Comparison of ENCODE assay signal across 12 cellular contexts in genomic region chr14:68476965-68477455, GRCh38.
DNase-seq lines count a peak whose midpoint lies in the region; ATAC-seq and TF ChIP-seq lines count a peak whose summit lies in the region.
"Had no signal": no experiment of that assay in that cellular context is flagged by ENCODE, and none has a peak within 500 bp of the region (broad histone marks: within the 10 kb centered on the region; RNA-seq: fewer than 3 reads in every experiment).

No MANE protein-coding gene starts in this region.

- no peaks in the 10 kb centered on the region for H3K9me2 ChIP-seq in hepatocyte (replicated peaks; ENCODE audit: insufficient read depth)

- H3K79me2 ChIP-seq in hepatocyte, result no peaks in the 10 kb centered on the region

- H3K9me3 ChIP-seq in adipocyte (ENCODE audit: control insufficient read depth, low read length) (no peaks in the 10 kb centered on the region), hepatocyte (ENCODE audit: low read depth) (no peaks in the 10 kb centered on the region)

- H3K27ac ChIP-seq in hepatocyte, result peak overlapping the region; percentile 88
- H3K27ac ChIP-seq in skin epidermis, result peak overlapping the region in 19 of 21 experiments; percentile 32 to 81 (median 58)

- TF ChIP-seq CTCF in hepatocyte (IDR thresholded peaks at IDR 0.05; ENCODE audit: poor library complexity), result no peak

- H3K36me3 ChIP-seq in adipocyte (ENCODE audit: control insufficient read depth, insufficient read depth, low read length, severe bottlenecking) (no peaks in the 10 kb centered on the region), hepatocyte (replicated peaks; ENCODE audit: insufficient read depth, low read depth) (no peaks in the 10 kb centered on the region)

- ATAC-seq in GM18498 (IDR thresholded peaks at IDR 0.05; ENCODE audit: unreplicated experiment) (peak; percentile 2), GM18502 (IDR thresholded peaks at IDR 0.05; ENCODE audit: poor library complexity, unreplicated experiment) (no peak)

- peaks cover 36% of the 10 kb centered on the region for H3K4me1 ChIP-seq in adipocyte (ENCODE audit: control insufficient read depth, insufficient read depth, low read length)
- peaks cover 21% of the 10 kb centered on the region for H3K4me1 ChIP-seq in hepatocyte (ENCODE audit: insufficient read depth)

- DNase-seq in adipocyte (ENCODE audit: low read depth) (no peak), hepatocyte (ENCODE audit: low spot score) (no peak), T-helper 2 cell (no peak), NCI-H2081 (lab: John Stamatoyannopoulos, UW) (no peak), NCI-H446 treated with DMSO at 0.1 percent for 48 hours (lab: John Stamatoyannopoulos, UW) (no peak)
- DNase-seq: activated T-cell treated with anti-CD3 and anti-CD28 coated beads, Interleukin-2, amount 50 U/mL, for 24 hours; COR-L47; effector memory CD8-positive, alpha-beta T cell; stimulated activated CD4-positive, alpha-beta T cell treated with anti-CD3 and anti-CD28 coated beads, Interleukin-4, amount 100 ng/mL, for 4 hours had no signal

- H2AFZ ChIP-seq in hepatocyte, result no peak overlapping the region

- no peak overlapping the region for H3K4me2 ChIP-seq in hepatocyte

- peak overlapping the region; percentile 67 for H3K9ac ChIP-seq in adipocyte (ENCODE audit: low read length)

- no peaks in the 10 kb centered on the region for H3K27me3 ChIP-seq in adipocyte (replicated peaks; ENCODE audit: control insufficient read depth, insufficient read depth, low read length)
- no peaks in the 10 kb centered on the region for H3K27me3 ChIP-seq in hepatocyte

- H4K20me1 ChIP-seq in hepatocyte (ENCODE audit: insufficient read depth, poor library complexity, severe bottlenecking), result no peaks in the 10 kb centered on the region

- 89% methylated on average over 4 of the region's 4 CpGs for WGBS in hepatocyte (ENCODE audit: low lambda C conversion rate, missing lambda C conversion rate)

- H3K4me3 ChIP-seq in adipocyte (ENCODE audit: low read length) (no peak overlapping the region), hepatocyte (no peak overlapping the region), skin epidermis (no peak overlapping the region)
